Comparison of ENCODE assay signal across 12 cellular contexts in genomic region chr6:42970859-42971612, GRCh38. TPM values are rescaled to one million over a fixed set of nuclear protein-coding genes. Genes with fewer than 3 reads are reported as not detected.
DNase-seq lines count a peak whose midpoint lies in the region; ATAC-seq lines count a peak whose summit lies in the region.
"Had no signal": no experiment of that assay in that cellular context is flagged by ENCODE, and none has a peak within 500 bp of the region (broad histone marks: within the 10 kb centered on the region; RNA-seq: fewer than 3 reads in every experiment).

No MANE protein-coding gene starts in this region.

- H3K4me3 ChIP-seq in HUES6 (ENCODE audit: low read depth, low read length) = no peak overlapping the region

- no peaks in the 10 kb centered on the region for H3K27me3 ChIP-seq in HUES6 (ENCODE audit: control insufficient read depth, insufficient read depth, low read length)

- H3K4me3 Mint-ChIP-seq in activated naive CD8-positive, alpha-beta T cell = no peak overlapping the region
- H3K4me3 Mint-ChIP-seq: IgD-negative memory B cell had no signal

- H3K27me3 Mint-ChIP-seq in activated naive CD8-positive, alpha-beta T cell = no peaks in the 10 kb centered on the region
- H3K27me3 Mint-ChIP-seq: IgD-negative memory B cell had no signal

- H3K9ac ChIP-seq in HUES6 (ENCODE audit: low read length) = peak overlapping the region; percentile 6

- peaks cover 13% of the 10 kb centered on the region; the same call in 1 of the 2 replicates for H3K4me1 ChIP-seq in HUES6 (ENCODE audit: control insufficient read depth, insufficient read depth, low read length)

- peak overlapping the region; percentile 2; the same call in 1 of the 2 replicates for H3K27ac ChIP-seq in HUES6 (ENCODE audit: low read depth, low read length)

- H3K4me1 Mint-ChIP-seq in activated naive CD8-positive, alpha-beta T cell (ENCODE audit: low read depth) = peaks cover 22% of the 10 kb centered on the region

- H3K36me3 Mint-ChIP-seq in activated naive CD8-positive, alpha-beta T cell = peaks cover 4% of the 10 kb centered on the region

- peak; percentile 58 for DNase-seq in DMS53 (lab: John Stamatoyannopoulos, UW)
- peak; percentile 41 to 60 for DNase-seq in lung microvascular endothelial cell (ENCODE audit: low read depth in 2 of 2)
- DNase-seq in pons (ENCODE audit: low spot score) = no peak
- no peak for DNase-seq in NCI-H1048 (lab: John Stamatoyannopoulos, UW)
- DNase-seq: activated effector memory CD4-positive, alpha-beta T cell treated with anti-CD3 and anti-CD28 coated beads, Interleukin-2, amount 50 U/mL, for 16 hours; NCI-H446 had no signal

- H3K36me3 ChIP-seq in HUES6 (ENCODE audit: control insufficient read depth, insufficient read depth, low read length) = peaks cover 23% of the 10 kb centered on the region

- ATAC-seq in GM19397 (IDR thresholded peaks at IDR 0.05; ENCODE audit: unreplicated experiment) (no peak), HG02798 (IDR thresholded peaks at IDR 0.05; ENCODE audit: poor library complexity, unreplicated experiment) (no peak)

- H3K9me3 Mint-ChIP-seq in activated naive CD8-positive, alpha-beta T cell (ENCODE audit: low read depth) = no peaks in the 10 kb centered on the region
- H3K9me3 Mint-ChIP-seq: IgD-negative memory B cell had no signal

- no peaks in the 10 kb centered on the region for H3K9me3 ChIP-seq in HUES6 (ENCODE audit: control insufficient read depth, insufficient read depth, low read depth, low read length)

- peak overlapping the region; percentile 80 for H3K27ac Mint-ChIP-seq in activated naive CD8-positive, alpha-beta T cell
- H3K27ac Mint-ChIP-seq: IgD-negative memory B cell had no signal

RNA-seq across cellular contexts. Expression of gene PEX6, which starts 7.9 kb away (rescaled TPM):
- 6.3 and 19.2 TPM in 2 replicates for total RNA-seq in lung microvascular endothelial cell

RNA-seq across cellular contexts. Expression of gene GNMT, which starts 10.5 kb away (rescaled TPM):
- total RNA-seq in lung microvascular endothelial cell = under 0.01 TPM in 1 of 2 replicates, not detected in the other
- total RNA-seq: kidney epithelial cell had no signal

RNA-seq across cellular contexts. Expression of gene PPP2R5D, which starts 13.3 kb away (rescaled TPM):
- total RNA-seq in lung microvascular endothelial cell = 19.2 and 22.0 TPM in 2 replicates

RNA-seq across cellular contexts. Expression of gene CNPY3, which starts 41.8 kb away (rescaled TPM):
- total RNA-seq in lung microvascular endothelial cell = 16.6 and 38.1 TPM in 2 replicates

RNA-seq across cellular contexts. Expression of gene MEA1, which starts 42.7 kb away (rescaled TPM):
- total RNA-seq in lung microvascular endothelial cell = 33.3 and 47.0 TPM in 2 replicates

Comparison
In these comparisons a context has a peak if more than half of its experiments do, and no peak if none do; other contexts are left out.
1. DNase-seq: peak in DMS53 (single experiment) and lung microvascular endothelial cell (2 of 2); none in pons (single experiment) and NCI-H1048 (single experiment).